In genomic region chr19:33241530-33242101, GRCh38 we compare ENCODE assay signal across 9 cellular contexts. TPM values are rescaled to one million over a fixed set of nuclear protein-coding genes. Genes with fewer than 3 reads are reported as not detected.
A peak's percentile ranks its signal among the peaks of the same experiment; 100 is the strongest.
DNase-seq lines count a peak whose midpoint lies in the region; ATAC-seq and TF ChIP-seq lines count a peak whose summit lies in the region.
"Had no signal": no experiment of that assay in that cellular context is flagged by ENCODE, and none has a peak within 500 bp of the region (broad histone marks: within the 10 kb centered on the region; RNA-seq: fewer than 3 reads in every experiment).

No MANE protein-coding gene starts in this region.

- DNase-seq in GM06990 (ENCODE audit: extremely low read depth, insufficient read length) = peak; percentile 51
- DNase-seq in effector memory CD8-positive, alpha-beta T cell = peak; percentile 41 to 52 (median 46)
- peak; percentile 94 for DNase-seq in osteoblast (ENCODE audit: insufficient read length, low spot score, missing footprints)
- DNase-seq in SW 1271 (lab: John Stamatoyannopoulos, UW) = no peak

- H4K20me1 ChIP-seq in OCI-LY1 (ENCODE audit: insufficient read depth, low read length) = no peaks in the 10 kb centered on the region
- no peaks in the 10 kb centered on the region for H4K20me1 ChIP-seq in osteoblast (ENCODE audit: insufficient read depth, low read length)

- no peaks in the 10 kb centered on the region for H3K36me3 Mint-ChIP-seq in effector memory CD8-positive, alpha-beta T cell (ENCODE audit: insufficient read depth)

- H3K4me2 ChIP-seq in OCI-LY1 (ENCODE audit: low read length) (no peak overlapping the region), osteoblast (ENCODE audit: insufficient read depth, low read length) (no peak overlapping the region)

- peak; percentile 83 for ATAC-seq in effector memory CD8-positive, alpha-beta T cell (replicated peaks)
- ATAC-seq in HG02870 (IDR thresholded peaks at IDR 0.05; ENCODE audit: unreplicated experiment) = no peak
- no peak for ATAC-seq in HG03175 (IDR thresholded peaks at IDR 0.05; ENCODE audit: unreplicated experiment)
- ATAC-seq in GM19351 (IDR thresholded peaks at IDR 0.05; ENCODE audit: unreplicated experiment) = no peak

- H3K4me1 Mint-ChIP-seq in effector memory CD8-positive, alpha-beta T cell (ENCODE audit: low read depth in 2 of 2) = peaks cover 18 to 19% of the 10 kb centered on the region in 2 donors

- H3K27me3 ChIP-seq in GM06990 (replicated peaks; ENCODE audit: control insufficient read depth, insufficient read depth, low read length) (no peaks in the 10 kb centered on the region), OCI-LY1 (ENCODE audit: insufficient read depth, low read length) (no peaks in the 10 kb centered on the region), osteoblast (ENCODE audit: insufficient read depth, low read length) (no peaks in the 10 kb centered on the region)

- H3K9me3 ChIP-seq in OCI-LY1 (ENCODE audit: low read length) (peaks cover 5% of the 10 kb centered on the region; the same call in 1 of the 2 replicates), osteoblast (ENCODE audit: low read depth, low read length) (no peaks in the 10 kb centered on the region)

- no peaks in the 10 kb centered on the region for H3F3A ChIP-seq in OCI-LY1 (ENCODE audit: insufficient read depth, low read length)

- H3K36me3 ChIP-seq in GM06990 (ENCODE audit: control insufficient read depth, insufficient read depth, low read length) (no peaks in the 10 kb centered on the region), OCI-LY1 (ENCODE audit: insufficient read depth, low read length) (no peaks in the 10 kb centered on the region), osteoblast (ENCODE audit: insufficient read depth, low read length) (no peaks in the 10 kb centered on the region)

- H3K27ac ChIP-seq in OCI-LY1 (ENCODE audit: low read depth, low read length, poor library complexity, severe bottlenecking) (no peak overlapping the region), osteoblast (ENCODE audit: low read depth, low read length) (no peak overlapping the region)

- H3K4me1 ChIP-seq in OCI-LY1 (ENCODE audit: insufficient read depth, low read length, severe bottlenecking) (no peaks in the 10 kb centered on the region), osteoblast (ENCODE audit: insufficient read depth, low read length) (no peaks in the 10 kb centered on the region)

- no peaks in the 10 kb centered on the region for H3K27me3 Mint-ChIP-seq in effector memory CD8-positive, alpha-beta T cell

- H3K9me2 ChIP-seq in OCI-LY1 (ENCODE audit: low read depth, low read length) = no peaks in the 10 kb centered on the region

- peak; percentile 71 for TF ChIP-seq CTCF in GM06990 (IDR thresholded peaks at IDR 0.05; ENCODE audit: insufficient read depth, low read length, poor library complexity, severe bottlenecking)
- peak; percentile 67 for TF ChIP-seq CTCF in OCI-LY1 (IDR thresholded peaks at IDR 0.05; ENCODE audit: low read length)
- peak; percentile 48 for TF ChIP-seq CTCF in osteoblast (IDR thresholded peaks at IDR 0.05; ENCODE audit: extremely low read depth, low read depth, low read length)

- H3K9me3 Mint-ChIP-seq in effector memory CD8-positive, alpha-beta T cell = no peaks in the 10 kb centered on the region

- H2AFZ ChIP-seq in OCI-LY1 (ENCODE audit: low read length) (no peak overlapping the region), osteoblast (ENCODE audit: low read length) (no peak overlapping the region)

- H3K9ac ChIP-seq in OCI-LY1 (ENCODE audit: low read length) = no peak overlapping the region

- H3K4me3 ChIP-seq in GM06990 (replicated peaks; ENCODE audit: low read depth, low read length) = no peak overlapping the region
- no peak overlapping the region for H3K4me3 ChIP-seq in OCI-LY1 (ENCODE audit: low read depth, low read length, poor library complexity, severe bottlenecking)
- H3K4me3 ChIP-seq in osteoblast (ENCODE audit: insufficient read depth, low read length) = no peak overlapping the region

- peak overlapping the region; percentile 17 to 35 for H3K4me3 Mint-ChIP-seq in effector memory CD8-positive, alpha-beta T cell

- H3K79me2 ChIP-seq in OCI-LY1 (ENCODE audit: insufficient read depth, low read length) = no peaks in the 10 kb centered on the region
- H3K79me2 ChIP-seq in osteoblast (ENCODE audit: insufficient read depth, low read length) = no peaks in the 10 kb centered on the region

- H3K27ac Mint-ChIP-seq in effector memory CD8-positive, alpha-beta T cell = peak overlapping the region; percentile 66 to 77

RNA-seq across cellular contexts. Expression of gene SLC7A10, which starts 16.0 kb away (rescaled TPM):
- not detected in 2 replicates for total RNA-seq in osteoblast
- total RNA-seq: NCI-H460 had no signal

RNA-seq across cellular contexts. Expression of gene LRP3, which starts 47.5 kb away (rescaled TPM):
- total RNA-seq in osteoblast = 38.4 and 39.8 TPM in 2 replicates

Comparison
In these comparisons a context has a peak if more than half of its experiments do, and no peak if none do; other contexts are left out.
1. DNase-seq: peak in GM06990 (single experiment), effector memory CD8-positive, alpha-beta T cell (3 of 3) and osteoblast (single experiment); none in SW 1271 (0 of 2).
2. Peak in every context shown above with its lines, with median percentiles within 50 percentile points of each other: CTCF ChIP-seq.